ENCODE assay signal across 2 cellular contexts in genomic region chr16:84021488-84021887, GRCh38.
A peak's percentile ranks its signal among the peaks of the same experiment; 100 is the strongest.
TF ChIP-seq lines count a peak whose summit lies in the region.

No MANE protein-coding gene starts in this region.

TF ChIP-seq in HEK293, 187 proteins besides CTCF, POLR2A, EP300 and RAD21:
- no peak for TF ChIP-seq ZNF114 (tag by site-specific recombination; IDR thresholded peaks at IDR 0.05)
- peak; percentile 42 for TF ChIP-seq SETDB1 (IDR thresholded peaks at IDR 0.05; ENCODE audit: insufficient read length, low read length)
- peak; percentile 94 for TF ChIP-seq ZNF707 (tag by site-specific recombination; IDR thresholded peaks at IDR 0.05)
- no peak for TF ChIP-seq KLF7 (tag by site-specific recombination; IDR thresholded peaks at IDR 0.05; ENCODE audit: borderline replicate concordance)
- TF ChIP-seq ZNF221 (tag by site-specific recombination; IDR thresholded peaks at IDR 0.05; ENCODE audit: borderline replicate concordance): no peak
- no peak for TF ChIP-seq ZBTB49 (tag by site-specific recombination; IDR thresholded peaks at IDR 0.05; ENCODE audit: low read depth)
- no peak for TF ChIP-seq ZNF239 (tag by site-specific recombination; IDR thresholded peaks at IDR 0.05)
- TF ChIP-seq ZNF416 (tag by site-specific recombination; IDR thresholded peaks at IDR 0.05): no peak
- no peak for TF ChIP-seq ZNF19 (tag by site-specific recombination; IDR thresholded peaks at IDR 0.05; ENCODE audit: low read depth)
- TF ChIP-seq INSM2 (tag by site-specific recombination; IDR thresholded peaks at IDR 0.05): no peak
- no peak for TF ChIP-seq ZNF423 (tag by site-specific recombination; IDR thresholded peaks at IDR 0.05)
- no peak for TF ChIP-seq ZNF148 (tag by site-specific recombination; IDR thresholded peaks at IDR 0.05; ENCODE audit: borderline replicate concordance)
TF ChIP-seq in HEK293: peak in this region for 2.

TF ChIP-seq in K562, 482 proteins besides CTCF, POLR2A, EP300 and RAD21:
- TF ChIP-seq CREM (IDR thresholded peaks at IDR 0.05; ENCODE audit: low read depth) (no peak), TRIM24 (IDR thresholded peaks at IDR 0.05) (peak in 1 of 2 experiments; percentile 15; a peak in 1 of 4 replicates), TOE1 (IDR thresholded peaks at IDR 0.05; ENCODE audit: borderline replicate concordance) (no peak), TOE1 (CRISPR knock-in tag; IDR thresholded peaks at IDR 0.05; ENCODE audit: borderline replicate concordance, low read depth) (no peak), ZNF583 (CRISPR knock-in tag; IDR thresholded peaks at IDR 0.05) (no peak), ZNF707 (CRISPR knock-in tag; conservative IDR thresholded peaks at IDR 0.05) (peak; percentile 96), ZNF436 (CRISPR knock-in tag; IDR thresholded peaks at IDR 0.05) (no peak), UBTF (IDR thresholded peaks at IDR 0.05; ENCODE audit: borderline replicate concordance in 1 of 2, low read depth in 2 of 2, low read length in 2 of 2) (no peak), TRIM28 (IDR thresholded peaks at IDR 0.05) (0 out of 2 replicates have a peak, but pooled peaks have one; percentile 59), ZNF77 (CRISPR knock-in tag; IDR thresholded peaks at IDR 0.05) (no peak), SFPQ (IDR thresholded peaks at IDR 0.05; ENCODE audit: low read depth, low read length) (no peak), CREB1 (IDR thresholded peaks at IDR 0.05) (no peak), CREB1 (CRISPR knock-in tag; IDR thresholded peaks at IDR 0.05) (no peak), CBX3 (IDR thresholded peaks at IDR 0.05; ENCODE audit: borderline replicate concordance in 1 of 2, low read length in 2 of 2) (0 out of 3 replicates have a peak, but pooled peaks of 1 of the 2 experiments have one; percentile 50), ZNF644 (tag; IDR thresholded peaks at IDR 0.05; ENCODE audit: low read depth) (no peak)
